In the genomic region with DNA sequence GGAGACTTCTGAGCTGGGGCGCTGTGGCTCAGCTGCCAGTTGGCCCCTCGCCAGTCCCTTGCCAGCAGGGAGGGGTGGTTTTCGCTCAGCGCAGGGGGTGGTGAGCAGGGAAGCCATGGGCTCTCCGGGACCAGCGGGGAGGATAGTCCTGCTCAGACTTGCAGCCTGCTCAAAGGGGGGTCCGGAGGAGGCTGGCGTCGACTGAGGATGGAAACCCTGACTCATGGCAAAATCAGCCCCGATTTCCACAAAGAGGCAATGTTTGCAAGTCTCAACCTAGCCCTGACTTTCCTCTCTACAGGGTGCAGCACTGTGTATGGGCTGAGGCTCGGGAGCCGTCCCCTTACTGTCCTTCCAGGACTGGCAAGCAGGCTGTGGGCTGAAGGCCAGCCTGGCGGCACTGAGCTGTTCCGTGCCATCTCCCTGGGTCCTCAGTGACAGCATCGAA, we compare ENCODE assay signal across 1 cellular context.
TF ChIP-seq lines count a peak whose summit lies in the region.

No MANE protein-coding gene starts in this region.

TF ChIP-seq in IMR-90, 13 proteins besides CTCF, POLR2A, EP300 and RAD21 (continued from another document):
- TF ChIP-seq, protein P1, sequence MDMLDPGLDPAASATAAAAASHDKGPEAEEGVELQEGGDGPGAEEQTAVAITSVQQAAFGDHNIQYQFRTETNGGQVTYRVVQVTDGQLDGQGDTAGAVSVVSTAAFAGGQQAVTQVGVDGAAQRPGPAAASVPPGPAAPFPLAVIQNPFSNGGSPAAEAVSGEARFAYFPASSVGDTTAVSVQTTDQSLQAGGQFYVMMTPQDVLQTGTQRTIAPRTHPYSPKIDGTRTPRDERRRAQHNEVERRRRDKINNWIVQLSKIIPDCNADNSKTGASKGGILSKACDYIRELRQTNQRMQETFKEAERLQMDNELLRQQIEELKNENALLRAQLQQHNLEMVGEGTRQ (IDR thresholded peaks at IDR 0.05; ENCODE audit: low read depth, low read length), result no peak
- TF ChIP-seq MAFK (IDR thresholded peaks at IDR 0.05; ENCODE audit: low read depth, low read length), result peak; percentile 50
- peak; percentile 63; the same call in 1 of the 2 replicates for TF ChIP-seq MAZ (IDR thresholded peaks at IDR 0.05; ENCODE audit: borderline replicate concordance, low read depth, low read length)
- TF ChIP-seq, protein P2, sequence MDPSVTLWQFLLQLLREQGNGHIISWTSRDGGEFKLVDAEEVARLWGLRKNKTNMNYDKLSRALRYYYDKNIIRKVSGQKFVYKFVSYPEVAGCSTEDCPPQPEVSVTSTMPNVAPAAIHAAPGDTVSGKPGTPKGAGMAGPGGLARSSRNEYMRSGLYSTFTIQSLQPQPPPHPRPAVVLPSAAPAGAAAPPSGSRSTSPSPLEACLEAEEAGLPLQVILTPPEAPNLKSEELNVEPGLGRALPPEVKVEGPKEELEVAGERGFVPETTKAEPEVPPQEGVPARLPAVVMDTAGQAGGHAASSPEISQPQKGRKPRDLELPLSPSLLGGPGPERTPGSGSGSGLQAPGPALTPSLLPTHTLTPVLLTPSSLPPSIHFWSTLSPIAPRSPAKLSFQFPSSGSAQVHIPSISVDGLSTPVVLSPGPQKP (IDR thresholded peaks at IDR 0.05; ENCODE audit: borderline replicate concordance, low read depth, low read length), result no peak
- peak; percentile 26; the same call in 1 of the 2 replicates for TF ChIP-seq NFE2L2 (IDR thresholded peaks at IDR 0.05; ENCODE audit: low read depth, low read length)
